Comparison of ENCODE assay signal across 8 cellular contexts in genomic region chr1:148032690-148033089, GRCh38.
A peak's percentile ranks its signal among the peaks of the same experiment; 100 is the strongest.
DNase-seq lines count a peak whose midpoint lies in the region; ATAC-seq, FAIRE-seq and TF ChIP-seq lines count a peak whose summit lies in the region.
"Not testable (repeated sequence)": the region's sequence is repeated elsewhere in the genome, so short reads cannot be mapped to it uniquely, and the experiment has no call there.

No MANE protein-coding gene starts in this region.

- not testable (repeated sequence) for H3K9me3 Mint-ChIP-seq in CD8-positive, alpha-beta T cell; activated T-cell treated with anti-CD3 and anti-CD28 coated beads, Interleukin-2, amount 50 U/mL, for 72 hours; central memory CD8-positive, alpha-beta T cell

- H3K36me3 Mint-ChIP-seq in CD8-positive, alpha-beta T cell; activated T-cell treated with anti-CD3 and anti-CD28 coated beads, Interleukin-2, amount 50 U/mL, for 72 hours (ENCODE audit: insufficient read depth in 2 of 2); central memory CD8-positive, alpha-beta T cell (ENCODE audit: insufficient read depth): not testable (repeated sequence)

- CTCF ChIA-PET in CD8-positive, alpha-beta T cell (lab: Charles Lee) = not testable (repeated sequence)

- not testable (repeated sequence) for H3K27ac ChIP-seq in CD8-positive, alpha-beta T cell (ENCODE audit: low read depth, low read length); RWPE2 (ENCODE audit: poor library complexity, severe bottlenecking); heart left ventricle; left lung; pancreas; thoracic aorta

- not testable (repeated sequence) for DNase-seq in CD8-positive, alpha-beta T cell; RWPE2 (ENCODE audit: low spot score); activated T-cell treated with anti-CD3 and anti-CD28 coated beads, Interleukin-2, amount 50 U/mL, for 72 hours; central memory CD8-positive, alpha-beta T cell (ENCODE audit: low spot score in 2 of 2); heart left ventricle; left lung; pancreas; thoracic aorta (ENCODE audit: low spot score)

- H3K4me1 Mint-ChIP-seq in CD8-positive, alpha-beta T cell (ENCODE audit: low read depth); activated T-cell treated with anti-CD3 and anti-CD28 coated beads, Interleukin-2, amount 50 U/mL, for 72 hours (ENCODE audit: low read depth); central memory CD8-positive, alpha-beta T cell: not testable (repeated sequence)

- peak; percentile 17 for ATAC-seq in CD8-positive, alpha-beta T cell
- ATAC-seq in RWPE2 (ENCODE audit: low read depth) = peak; percentile 87
- ATAC-seq in activated T-cell treated with anti-CD3 and anti-CD28 coated beads, Interleukin-2, amount 50 U/mL, for 72 hours (replicated peaks in 1 of 2) = peak; percentile 44 to 52
- not testable (repeated sequence) for ATAC-seq in central memory CD8-positive, alpha-beta T cell (replicated peaks; ENCODE audit: extremely low read depth, poor library complexity, severe bottlenecking)
- ATAC-seq in heart left ventricle = peak in 3 of 4 donors; percentile 54 to 73 (median 60)
- ATAC-seq in left lung = peak; percentile 51
- ATAC-seq in pancreas = peak; percentile 43 to 66 (median 54)
- ATAC-seq in thoracic aorta (ENCODE audit: insufficient number of reproducible peaks, low FRiP score, low read depth) = peak; percentile 43

- H3K27ac Mint-ChIP-seq in CD8-positive, alpha-beta T cell; activated T-cell treated with anti-CD3 and anti-CD28 coated beads, Interleukin-2, amount 50 U/mL, for 72 hours; central memory CD8-positive, alpha-beta T cell (ENCODE audit: low read depth): not testable (repeated sequence)

- H3K9me3 ChIP-seq in CD8-positive, alpha-beta T cell (ENCODE audit: low read length); RWPE2 (ENCODE audit: severe bottlenecking); heart left ventricle; left lung; pancreas; thoracic aorta: not testable (repeated sequence)

- H3K36me3 ChIP-seq in CD8-positive, alpha-beta T cell (ENCODE audit: insufficient read depth, low read length); RWPE2 (ENCODE audit: low read depth); heart left ventricle; left lung; pancreas; thoracic aorta: not testable (repeated sequence)

- FAIRE-seq in pancreas (lab: Jason Lieb, UNC) = not testable (repeated sequence)

- H3K4me1 ChIP-seq in CD8-positive, alpha-beta T cell (ENCODE audit: insufficient read depth, low read length); RWPE2 (ENCODE audit: insufficient read depth, poor library complexity, severe bottlenecking); heart left ventricle; left lung; pancreas; thoracic aorta (ENCODE audit: control insufficient read depth in 1 of 2, low read depth in 2 of 2): not testable (repeated sequence)

- POLR2A ChIA-PET in CD8-positive, alpha-beta T cell (lab: Charles Lee) = not testable (repeated sequence)

- intact Hi-C loops in CD8-positive, alpha-beta T cell (cut with DNase I, micrococcal nuclease); heart left ventricle (cut with DNase I); left lung (cut with DNase I); pancreas (cut with DNase I): not testable (repeated sequence)

- not testable (repeated sequence) for TF ChIP-seq POLR2A in heart left ventricle (IDR thresholded peaks at IDR 0.05)

- WGBS in heart left ventricle, 4 donors = no CpG with 5 or more reads among the region's 25 CpGs
- WGBS in pancreas, 2 donors = no CpG with 5 or more reads among the region's 25 CpGs

- not testable (repeated sequence) for TF ChIP-seq CTCF in CD8-positive, alpha-beta T cell (IDR thresholded peaks at IDR 0.05); RWPE2 (IDR thresholded peaks at IDR 0.05; ENCODE audit: poor library complexity, severe bottlenecking); heart left ventricle (IDR thresholded peaks at IDR 0.05); left lung (IDR thresholded peaks at IDR 0.05); pancreas (IDR thresholded peaks at IDR 0.05); thoracic aorta (IDR thresholded peaks at IDR 0.05)

- H3K4me3 ChIP-seq in CD8-positive, alpha-beta T cell (ENCODE audit: low read depth, low read length); RWPE2 (ENCODE audit: severe bottlenecking); left lung; pancreas: not testable (repeated sequence)
- H3K4me3 ChIP-seq in heart left ventricle (peak overlapping the region in 1 of 12 donors; percentile 29), thoracic aorta (peak overlapping the region; percentile 65)

- H3K27me3 ChIP-seq in CD8-positive, alpha-beta T cell (ENCODE audit: insufficient read depth, low read length); RWPE2 (ENCODE audit: insufficient read depth, poor library complexity, severe bottlenecking); heart left ventricle; pancreas; thoracic aorta (replicated peaks; ENCODE audit: insufficient read depth): not testable (repeated sequence)
- H3K27me3 ChIP-seq in left lung = peaks cover 0 to 31% of the 10 kb centered on the region in 2 donors

- not testable (repeated sequence) for H3K27me3 Mint-ChIP-seq in CD8-positive, alpha-beta T cell (ENCODE audit: low read depth); activated T-cell treated with anti-CD3 and anti-CD28 coated beads, Interleukin-2, amount 50 U/mL, for 72 hours (ENCODE audit: low read depth)
- peaks cover 13% of the 10 kb centered on the region for H3K27me3 Mint-ChIP-seq in central memory CD8-positive, alpha-beta T cell

- H3K4me3 Mint-ChIP-seq in CD8-positive, alpha-beta T cell = not testable (repeated sequence)
- H3K4me3 Mint-ChIP-seq in activated T-cell treated with anti-CD3 and anti-CD28 coated beads, Interleukin-2, amount 50 U/mL, for 72 hours = peak overlapping the region in 1 of 2 donors; percentile 86
- peak overlapping the region; percentile 69 for H3K4me3 Mint-ChIP-seq in central memory CD8-positive, alpha-beta T cell
